ENCODE assay signal across 1 cellular context in the genomic region with DNA sequence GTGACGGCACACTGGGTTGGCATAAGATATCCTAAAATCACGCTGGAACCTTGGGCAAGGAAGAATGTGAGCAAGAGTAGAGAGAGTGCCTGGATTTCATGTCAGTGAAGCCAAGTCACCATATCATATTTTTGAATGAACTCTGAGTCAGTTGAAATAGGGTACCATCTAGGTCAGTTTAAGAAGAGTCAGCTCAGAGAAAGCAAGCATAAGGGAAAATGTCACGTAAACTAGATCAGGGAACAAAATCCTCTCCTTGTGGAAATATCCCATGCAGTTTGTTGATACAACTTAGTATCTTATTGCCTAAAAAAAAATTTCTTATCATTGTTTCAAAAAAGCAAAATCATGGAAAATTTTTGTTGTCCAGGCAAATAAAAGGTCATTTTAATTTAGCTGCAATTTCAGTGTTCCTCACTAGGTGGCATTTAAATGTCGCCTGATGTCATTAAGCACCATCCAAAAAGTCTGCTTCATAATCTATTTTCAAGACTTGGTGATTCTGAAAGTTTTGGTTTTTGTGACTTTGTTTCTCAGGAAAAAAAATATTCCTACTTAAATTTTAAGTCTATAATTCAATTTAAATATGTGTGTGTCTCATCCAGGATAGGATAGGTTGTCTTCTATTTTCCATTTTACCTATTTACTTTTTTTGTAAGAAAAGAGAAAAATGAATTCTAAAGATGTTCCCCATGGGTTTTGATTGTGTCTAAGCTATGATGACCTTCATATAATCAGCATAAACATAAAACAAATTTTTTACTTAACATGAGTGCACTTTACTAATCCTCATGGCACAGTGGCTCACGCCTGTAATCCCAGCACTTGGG.
TF ChIP-seq lines count a peak whose summit lies in the region.

No MANE protein-coding gene starts in this region.

TF ChIP-seq in K562, 482 proteins besides CTCF, POLR2A, EP300 and RAD21:
- TF ChIP-seq, protein P1, sequence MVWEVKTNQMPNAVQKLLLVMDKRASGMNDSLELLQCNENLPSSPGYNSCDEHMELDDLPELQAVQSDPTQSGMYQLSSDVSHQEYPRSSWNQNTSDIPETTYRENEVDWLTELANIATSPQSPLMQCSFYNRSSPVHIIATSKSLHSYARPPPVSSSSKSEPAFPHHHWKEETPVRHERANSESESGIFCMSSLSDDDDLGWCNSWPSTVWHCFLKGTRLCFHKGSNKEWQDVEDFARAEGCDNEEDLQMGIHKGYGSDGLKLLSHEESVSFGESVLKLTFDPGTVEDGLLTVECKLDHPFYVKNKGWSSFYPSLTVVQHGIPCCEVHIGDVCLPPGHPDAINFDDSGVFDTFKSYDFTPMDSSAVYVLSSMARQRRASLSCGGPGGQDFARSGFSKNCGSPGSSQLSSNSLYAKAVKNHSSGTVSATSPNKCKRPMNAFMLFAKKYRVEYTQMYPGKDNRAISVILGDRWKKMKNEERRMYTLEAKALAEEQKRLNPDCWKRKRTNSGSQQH (CRISPR knock-in tag; IDR thresholded peaks at IDR 0.05) = no peak
- TF ChIP-seq SIN3A (IDR thresholded peaks at IDR 0.05; ENCODE audit: borderline replicate concordance in 2 of 2, control insufficient read depth in 1 of 2, low read depth in 2 of 2, low read length in 2 of 2) (no peak), RFX5 (IDR thresholded peaks at IDR 0.05; ENCODE audit: low read depth, low read length) (no peak), FOSL1 (tag; conservative IDR thresholded peaks at IDR 0.05) (peak; percentile 55), ZNF316 (IDR thresholded peaks at IDR 0.05) (peak; percentile 56), NFATC3 (IDR thresholded peaks at IDR 0.05) (0 out of 2 replicates have a peak, but pooled peaks have one; percentile 31), ATF7 (IDR thresholded peaks at IDR 0.05) (no peak), EHMT2 (IDR thresholded peaks at IDR 0.05) (peak; percentile 4), GABPB1 (CRISPR knock-in tag; IDR thresholded peaks at IDR 0.05) (no peak), FOXJ2 (tag; IDR thresholded peaks at IDR 0.05) (0 out of 2 replicates have a peak, but pooled peaks have one; percentile 22), BACH1 (tag; IDR thresholded peaks at IDR 0.05) (0 out of 2 replicates have a peak, but pooled peaks have one; percentile 16), SMC3 (conservative IDR thresholded peaks at IDR 0.05; ENCODE audit: insufficient read depth, low read depth, low read length) (no peak), ARHGAP35 (IDR thresholded peaks at IDR 0.05; ENCODE audit: partially characterized antibody) (no peak), MAFG (tag; conservative IDR thresholded peaks at IDR 0.05) (peak; percentile 64), HNRNPK (IDR thresholded peaks at IDR 0.05; ENCODE audit: low read depth, low read length, poor library complexity, severe bottlenecking) (no peak), C11orf30 (IDR thresholded peaks at IDR 0.05; ENCODE audit: low read depth) (peak; percentile 41; the same call in 1 of the 2 replicates), JUND (IDR thresholded peaks at IDR 0.05; ENCODE audit: borderline replicate concordance, low read depth, low read length) (peak; percentile 23; the same call in 1 of the 2 replicates), JUND (tag; IDR thresholded peaks at IDR 0.05; ENCODE audit: borderline replicate concordance, low read depth, low read length) (peak; percentile 26; the same call in 1 of the 3 replicates)
- TF ChIP-seq, protein P2, sequence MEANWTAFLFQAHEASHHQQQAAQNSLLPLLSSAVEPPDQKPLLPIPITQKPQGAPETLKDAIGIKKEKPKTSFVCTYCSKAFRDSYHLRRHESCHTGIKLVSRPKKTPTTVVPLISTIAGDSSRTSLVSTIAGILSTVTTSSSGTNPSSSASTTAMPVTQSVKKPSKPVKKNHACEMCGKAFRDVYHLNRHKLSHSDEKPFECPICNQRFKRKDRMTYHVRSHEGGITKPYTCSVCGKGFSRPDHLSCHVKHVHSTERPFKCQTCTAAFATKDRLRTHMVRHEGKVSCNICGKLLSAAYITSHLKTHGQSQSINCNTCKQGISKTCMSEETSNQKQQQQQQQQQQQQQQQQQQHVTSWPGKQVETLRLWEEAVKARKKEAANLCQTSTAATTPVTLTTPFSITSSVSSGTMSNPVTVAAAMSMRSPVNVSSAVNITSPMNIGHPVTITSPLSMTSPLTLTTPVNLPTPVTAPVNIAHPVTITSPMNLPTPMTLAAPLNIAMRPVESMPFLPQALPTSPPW (CRISPR knock-in tag; IDR thresholded peaks at IDR 0.05) = no peak
- TF ChIP-seq, protein P3, sequence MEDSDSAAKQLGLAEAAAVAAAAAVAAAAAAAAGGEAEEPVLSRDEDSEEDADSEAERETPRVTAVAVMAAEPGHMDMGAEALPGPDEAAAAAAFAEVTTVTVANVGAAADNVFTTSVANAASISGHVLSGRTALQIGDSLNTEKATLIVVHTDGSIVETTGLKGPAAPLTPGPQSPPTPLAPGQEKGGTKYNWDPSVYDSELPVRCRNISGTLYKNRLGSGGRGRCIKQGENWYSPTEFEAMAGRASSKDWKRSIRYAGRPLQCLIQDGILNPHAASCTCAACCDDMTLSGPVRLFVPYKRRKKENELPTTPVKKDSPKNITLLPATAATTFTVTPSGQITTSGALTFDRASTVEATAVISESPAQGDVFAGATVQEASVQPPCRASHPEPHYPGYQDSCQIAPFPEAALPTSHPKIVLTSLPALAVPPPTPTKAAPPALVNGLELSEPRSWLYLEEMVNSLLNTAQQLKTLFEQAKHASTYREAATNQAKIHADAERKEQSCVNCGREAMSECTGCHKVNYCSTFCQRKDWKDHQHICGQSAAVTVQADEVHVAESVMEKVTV (CRISPR knock-in tag; IDR thresholded peaks at IDR 0.05) = peak; percentile 68
- TF ChIP-seq, protein P4, sequence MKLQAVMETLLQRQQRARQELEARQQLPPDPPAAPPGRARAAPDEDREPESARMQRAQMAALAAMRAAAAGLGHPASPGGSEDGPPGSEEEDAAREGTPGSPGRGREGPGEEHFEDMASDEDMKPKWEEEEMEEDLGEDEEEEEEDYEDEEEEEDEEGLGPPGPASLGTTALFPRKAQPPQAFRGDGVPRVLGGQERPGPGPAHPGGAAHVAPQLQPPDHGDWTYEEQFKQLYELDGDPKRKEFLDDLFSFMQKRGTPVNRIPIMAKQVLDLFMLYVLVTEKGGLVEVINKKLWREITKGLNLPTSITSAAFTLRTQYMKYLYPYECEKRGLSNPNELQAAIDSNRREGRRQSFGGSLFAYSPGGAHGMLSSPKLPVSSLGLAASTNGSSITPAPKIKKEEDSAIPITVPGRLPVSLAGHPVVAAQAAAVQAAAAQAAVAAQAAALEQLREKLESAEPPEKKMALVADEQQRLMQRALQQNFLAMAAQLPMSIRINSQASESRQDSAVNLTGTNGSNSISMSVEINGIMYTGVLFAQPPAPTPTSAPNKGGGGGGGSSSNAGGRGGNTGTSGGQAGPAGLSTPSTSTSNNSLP (IDR thresholded peaks at IDR 0.05; ENCODE audit: borderline replicate concordance, low read depth, low read length) = 0 out of 2 replicates have a peak, but pooled peaks have one; percentile 33
- TF ChIP-seq, protein P5, sequence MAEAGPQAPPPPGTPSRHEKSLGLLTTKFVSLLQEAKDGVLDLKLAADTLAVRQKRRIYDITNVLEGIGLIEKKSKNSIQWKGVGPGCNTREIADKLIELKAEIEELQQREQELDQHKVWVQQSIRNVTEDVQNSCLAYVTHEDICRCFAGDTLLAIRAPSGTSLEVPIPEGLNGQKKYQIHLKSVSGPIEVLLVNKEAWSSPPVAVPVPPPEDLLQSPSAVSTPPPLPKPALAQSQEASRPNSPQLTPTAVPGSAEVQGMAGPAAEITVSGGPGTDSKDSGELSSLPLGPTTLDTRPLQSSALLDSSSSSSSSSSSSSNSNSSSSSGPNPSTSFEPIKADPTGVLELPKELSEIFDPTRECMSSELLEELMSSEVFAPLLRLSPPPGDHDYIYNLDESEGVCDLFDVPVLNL (CRISPR knock-in tag; IDR thresholded peaks at IDR 0.05; ENCODE audit: low read depth) = no peak
